5 cellular contexts compared by ENCODE assay signal in genomic region chr3:94822298-94822697, GRCh38.
"Had no signal": no experiment of that assay in that cellular context is flagged by ENCODE, and none has a peak within 500 bp of the region (broad histone marks: within the 10 kb centered on the region; RNA-seq: fewer than 3 reads in every experiment).

No MANE protein-coding gene starts in this region.

- H3K27ac Mint-ChIP-seq: GM23338, H9, IgD-negative memory B cell had no signal

- H3K4me1 Mint-ChIP-seq: GM23338, H9, IgD-negative memory B cell had no signal

- DNase-seq: H9, HCEC 1CT had no signal

- H3K27me3 Mint-ChIP-seq: IgD-negative memory B cell had no signal

- H3K4me3 Mint-ChIP-seq: GM23338, H9, IgD-negative memory B cell had no signal

- ATAC-seq: GM23338, HepG2 had no signal

- H3K4me3 ChIP-seq: GM23338 had no signal
